ENCODE assay signal across 4 cellular contexts in genomic region chr9:131034749-131035148, GRCh38. TPM values are rescaled to one million over a fixed set of nuclear protein-coding genes. Genes with fewer than 3 reads are reported as not detected.
"Had no signal": no experiment of that assay in that cellular context is flagged by ENCODE, and none has a peak within 500 bp of the region (broad histone marks: within the 10 kb centered on the region; RNA-seq: fewer than 3 reads in every experiment).

No MANE protein-coding gene starts in this region.

RNA-seq across cellular contexts. Expression of gene LAMC3, which starts 25.8 kb away (rescaled TPM):
- total RNA-seq: HT-29, IMR-90, K562 had no signal
- polyA plus RNA-seq: IgD-negative memory B cell, IMR-90 had no signal
